Comparison of ENCODE assay signal across 27 cellular contexts in the genomic region with DNA sequence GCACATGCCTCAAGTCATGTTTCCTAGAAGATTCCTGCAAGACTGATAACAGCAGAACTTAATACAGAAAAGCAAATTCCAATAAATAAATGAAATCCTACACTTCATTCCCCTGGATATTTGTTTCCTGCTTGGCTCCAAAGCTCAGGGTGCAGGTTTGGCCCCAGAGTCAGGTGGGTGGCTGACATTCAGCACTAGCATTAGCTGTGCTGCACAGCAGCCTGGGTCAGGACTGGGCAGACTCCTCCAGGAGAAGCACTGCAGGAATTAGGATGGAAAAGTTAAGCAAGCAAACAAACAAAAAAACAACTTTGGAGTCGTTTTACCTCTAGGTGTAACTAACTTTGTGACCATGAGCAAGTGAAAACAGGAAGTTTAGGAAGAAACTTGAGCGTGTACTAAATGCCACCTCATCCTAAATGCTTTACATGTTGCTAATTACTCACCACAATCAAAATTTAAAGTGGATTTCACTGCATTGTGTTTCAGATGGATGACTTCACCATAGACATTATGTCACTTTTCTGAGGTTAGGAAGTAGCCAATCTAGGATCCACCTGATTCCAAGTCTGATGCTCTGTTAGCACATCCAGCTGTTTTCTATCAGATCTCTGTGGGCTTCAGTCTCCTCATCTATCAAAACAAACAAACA.
DNase-seq lines count a peak whose midpoint lies in the region; ATAC-seq and TF ChIP-seq lines count a peak whose summit lies in the region.
"Had no signal": no experiment of that assay in that cellular context is flagged by ENCODE, and none has a peak within 500 bp of the region (broad histone marks: within the 10 kb centered on the region; RNA-seq: fewer than 3 reads in every experiment).

No MANE protein-coding gene starts in this region.

- peaks cover 0 to 2% of the 10 kb centered on the region in 2 donors for H3K36me3 Mint-ChIP-seq in activated T-cell treated with anti-CD3 and anti-CD28 coated beads, Interleukin-2, amount 50 U/mL, for 72 hours (ENCODE audit: insufficient read depth in 2 of 2)
- H3K36me3 Mint-ChIP-seq in activated T-cell treated with anti-CD3 and anti-CD28 coated beads, Interleukin-2, amount 50 U/mL, for 24 hours (ENCODE audit: low read depth), result no peaks in the 10 kb centered on the region

- no peak for ATAC-seq in activated T-cell treated with anti-CD3 and anti-CD28 coated beads, Interleukin-2, amount 50 U/mL, for 72 hours (replicated peaks in 1 of 2)
- no peak for ATAC-seq in GM21723 (IDR thresholded peaks at IDR 0.05; ENCODE audit: unreplicated experiment)
- ATAC-seq: mucosa of descending colon; stimulated activated naive CD8-positive, alpha-beta T cell treated with anti-CD3 and anti-CD28 coated beads, Interleukin-15, Interleukin-2, amounts not matched to agents 100 U/mL and 50 U/mL, for 24 hours had no signal

- H3K36me3 ChIP-seq in suprapubic skin, result no peaks in the 10 kb centered on the region
- H3K36me3 ChIP-seq: thoracic aorta had no signal

- 61% methylated on average over 2 of the region's 2 CpGs for WGBS in suprapubic skin

- no peak for TF ChIP-seq EP300 in suprapubic skin (IDR thresholded peaks at IDR 0.05)

- peaks cover 8% of the 10 kb centered on the region for H3K27me3 Mint-ChIP-seq in activated T-cell treated with anti-CD3 and anti-CD28 coated beads, Interleukin-2, amount 50 U/mL, for 72 hours (ENCODE audit: low read depth)
- H3K27me3 Mint-ChIP-seq in activated T-cell treated with anti-CD3 and anti-CD28 coated beads, Interleukin-2, amount 50 U/mL, for 24 hours, result no peaks in the 10 kb centered on the region
- H3K27me3 Mint-ChIP-seq: activated CD4-positive, alpha-beta memory T cell treated with anti-CD3 and anti-CD28 coated beads, Interleukin-2, amount 10 ng/mL, durations not matched to agents 7 days and 5 days; activated naive CD8-positive, alpha-beta T cell had no signal

- no peaks in the 10 kb centered on the region for H3K4me1 Mint-ChIP-seq in activated T-cell treated with anti-CD3 and anti-CD28 coated beads, Interleukin-2, amount 50 U/mL, for 72 hours (ENCODE audit: low read depth)
- peaks cover 7% of the 10 kb centered on the region for H3K4me1 Mint-ChIP-seq in activated T-cell treated with anti-CD3 and anti-CD28 coated beads, Interleukin-2, amount 50 U/mL, for 24 hours (ENCODE audit: low read depth)
- H3K4me1 Mint-ChIP-seq: activated CD4-positive, alpha-beta memory T cell treated with anti-CD3 and anti-CD28 coated beads, Interleukin-2, amount 10 ng/mL, durations not matched to agents 7 days and 5 days had no signal

- DNase-seq in activated T-cell treated with anti-CD3 and anti-CD28 coated beads, Interleukin-2, amount 50 U/mL, for 72 hours, result no peak
- DNase-seq in activated T-cell treated with anti-CD3 and anti-CD28 coated beads, Interleukin-2, amount 50 U/mL, for 24 hours, result no peak
- DNase-seq in RPMI7951 (ENCODE audit: low read depth) (peak; percentile 26), fibroblast of gingiva (ENCODE audit: low read depth) (peak; percentile 17), suprapubic skin (ENCODE audit: low spot score in 2 of 2) (no peak)
- DNase-seq in activated CD4-positive, alpha-beta T cell treated with anti-CD3 and anti-CD28 coated beads, Interleukin-2, amount 50 U/mL, for 1 hour, result no peak
- DNase-seq in activated CD8-positive, alpha-beta memory T cell treated with anti-CD3 and anti-CD28 coated beads for 24 hours, result no peak
- DNase-seq: 8988T; activated CD4-positive, alpha-beta memory T cell treated with anti-CD3 and anti-CD28 coated beads, Interleukin-2, amount 10 ng/mL, durations not matched to agents 7 days and 5 days; AML-193; aorta; caudate nucleus; CD4-positive, alpha-beta T cell; dermis blood vessel endothelial cell; H7; KBM-7; kidney; mucosa of descending colon; NCI-H1694; NCI-H2171; NCI-H526 treated with DMSO at 0.1 percent for 48 hours; stimulated activated naive CD8-positive, alpha-beta T cell treated with anti-CD3 and anti-CD28 coated beads, Interleukin-15, Interleukin-2, amounts not matched to agents 100 U/mL and 50 U/mL, for 24 hours had no signal

- peak overlapping the region; percentile 44 for H3K27ac Mint-ChIP-seq in activated T-cell treated with anti-CD3 and anti-CD28 coated beads, Interleukin-2, amount 50 U/mL, for 72 hours
- no peak overlapping the region for H3K27ac Mint-ChIP-seq in activated T-cell treated with anti-CD3 and anti-CD28 coated beads, Interleukin-2, amount 50 U/mL, for 24 hours
- H3K27ac Mint-ChIP-seq: activated CD4-positive, alpha-beta memory T cell treated with anti-CD3 and anti-CD28 coated beads, Interleukin-2, amount 10 ng/mL, durations not matched to agents 7 days and 5 days; activated naive CD8-positive, alpha-beta T cell; CD4-positive, alpha-beta T cell had no signal

- TF ChIP-seq POLR2A in suprapubic skin (IDR thresholded peaks at IDR 0.05), result no peak

- no peaks in the 10 kb centered on the region for H3K27me3 ChIP-seq in suprapubic skin

- peaks cover 2 to 5% of the 10 kb centered on the region in 2 donors for H3K9me3 Mint-ChIP-seq in activated T-cell treated with anti-CD3 and anti-CD28 coated beads, Interleukin-2, amount 50 U/mL, for 72 hours
- peaks cover 3% of the 10 kb centered on the region for H3K9me3 Mint-ChIP-seq in activated T-cell treated with anti-CD3 and anti-CD28 coated beads, Interleukin-2, amount 50 U/mL, for 24 hours

- H3K4me3 ChIP-seq in suprapubic skin, result no peak overlapping the region
- H3K4me3 ChIP-seq: mucosa of descending colon, skin epidermis, thoracic aorta had no signal

- no peak overlapping the region for H3K4me3 Mint-ChIP-seq in activated T-cell treated with anti-CD3 and anti-CD28 coated beads, Interleukin-2, amount 50 U/mL, for 72 hours
- no peak overlapping the region for H3K4me3 Mint-ChIP-seq in activated T-cell treated with anti-CD3 and anti-CD28 coated beads, Interleukin-2, amount 50 U/mL, for 24 hours
- H3K4me3 Mint-ChIP-seq: activated CD4-positive, alpha-beta memory T cell treated with anti-CD3 and anti-CD28 coated beads, Interleukin-2, amount 10 ng/mL, durations not matched to agents 7 days and 5 days; activated naive CD8-positive, alpha-beta T cell; CD4-positive, alpha-beta T cell; nephron had no signal

- H3K27ac ChIP-seq in suprapubic skin, result peak overlapping the region; percentile 19
- H3K27ac ChIP-seq: thoracic aorta had no signal

- no peak for TF ChIP-seq CTCF in suprapubic skin (IDR thresholded peaks at IDR 0.05)

- H3K9me3 ChIP-seq in suprapubic skin, result no peaks in the 10 kb centered on the region
- H3K9me3 ChIP-seq: mucosa of descending colon, thoracic aorta had no signal

- H3K4me1 ChIP-seq in suprapubic skin, result peaks cover 14% of the 10 kb centered on the region

Comparison
In these comparisons a context has a peak if more than half of its experiments do, and no peak if none do; other contexts are left out.
1. DNase-seq: peak in RPMI7951 (single experiment) and fibroblast of gingiva (single experiment); none in activated T-cell treated with anti-CD3 and anti-CD28 coated beads, Interleukin-2, amount 50 U/mL, for 72 hours (0 of 2), activated T-cell treated with anti-CD3 and anti-CD28 coated beads, Interleukin-2, amount 50 U/mL, for 24 hours (single experiment), suprapubic skin (0 of 2), activated CD4-positive, alpha-beta T cell treated with anti-CD3 and anti-CD28 coated beads, Interleukin-2, amount 50 U/mL, for 1 hour (single experiment) and activated CD8-positive, alpha-beta memory T cell treated with anti-CD3 and anti-CD28 coated beads for 24 hours (single experiment).